Comparison of ENCODE assay signal across 16 cellular contexts in the genomic region with DNA sequence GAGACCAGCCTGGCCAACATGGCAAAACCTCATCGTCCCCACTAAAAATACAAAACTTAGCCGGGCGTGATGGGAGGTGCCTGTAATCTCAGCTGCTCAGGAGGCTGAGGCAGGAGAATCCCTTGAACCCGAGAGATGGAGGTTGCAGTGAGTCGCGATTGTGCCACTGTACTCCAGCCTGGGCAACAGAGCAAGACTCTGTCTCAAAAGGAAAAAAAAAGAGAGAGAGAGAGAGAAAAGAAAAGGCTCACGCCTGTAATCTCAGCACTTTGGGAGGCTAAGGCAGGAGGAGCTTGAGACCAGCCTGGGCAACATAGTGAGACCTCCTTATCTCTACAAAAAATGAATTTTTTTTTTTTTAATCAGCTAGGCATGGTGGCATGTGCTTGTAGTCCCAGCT.
"Had no signal": no experiment of that assay in that cellular context is flagged by ENCODE, and none has a peak within 500 bp of the region (broad histone marks: within the 10 kb centered on the region; RNA-seq: fewer than 3 reads in every experiment).

No MANE protein-coding gene starts in this region.

- H3K27ac ChIP-seq: body of pancreas, lower lobe of right lung, thyroid gland, upper lobe of right lung had no signal

- H3K9me3 ChIP-seq: body of pancreas, lower lobe of right lung, mucosa of descending colon, thyroid gland, upper lobe of right lung had no signal

- H3K4me1 ChIP-seq: lower lobe of right lung, thyroid gland, upper lobe of right lung had no signal

- ATAC-seq: body of pancreas, lower lobe of right lung, upper lobe of right lung had no signal

- H3K36me3 ChIP-seq: lower lobe of right lung, thyroid gland, upper lobe of right lung had no signal

- DNase-seq: activated CD4-positive, alpha-beta memory T cell treated with anti-CD3 and anti-CD28 coated beads for 36 hours; activated CD4-positive, alpha-beta T cell treated with anti-CD3 and anti-CD28 coated beads for 48 hours; activated effector memory CD4-positive, alpha-beta T cell treated with anti-CD3 and anti-CD28 coated beads, Interleukin-2, amount 50 U/mL, for 16 hours; activated naive CD4-positive, alpha-beta T cell treated with anti-CD3 and anti-CD28 coated beads, Interleukin-2, amount 50 U/mL, for 16 hours; anterior cingulate cortex; body of pancreas; kidney; lower lobe of right lung; mesendoderm; mucosa of descending colon; occipital lobe; stimulated activated CD4-positive, alpha-beta T cell treated with anti-CD3 and anti-CD28 coated beads, Interleukin-4, amount 100 ng/mL, for 24 hours; substantia nigra; T-helper 9 cell; thyroid gland; upper lobe of right lung had no signal

- H3K4me3 ChIP-seq: body of pancreas, lower lobe of right lung, mucosa of descending colon, thyroid gland, upper lobe of right lung had no signal

- H3K27me3 ChIP-seq: body of pancreas, thyroid gland, upper lobe of right lung had no signal
